8 cellular contexts compared by ENCODE assay signal in genomic region chr1:156456625-156457465, GRCh38. TPM values are rescaled to one million over a fixed set of nuclear protein-coding genes. Genes with fewer than 3 reads are reported as not detected.
A peak's percentile ranks its signal among the peaks of the same experiment; 100 is the strongest.
DNase-seq lines count a peak whose midpoint lies in the region; ATAC-seq and TF ChIP-seq lines count a peak whose summit lies in the region.

No MANE protein-coding gene starts in this region.

- peak; percentile 99 for DNase-seq in EL
- peak; percentile 99 for DNase-seq in H4 (ENCODE audit: low spot score)
- peak; percentile 99 for DNase-seq in LNCaP clone FGC (ENCODE audit: low read depth)
- DNase-seq in RPMI8226 = peak; percentile 100
- DNase-seq in activated T-helper 2 cell treated with anti-CD3 and anti-CD28 coated beads, Interferon-gamma antibody, Interleukin-2, Interleukin-4, amounts not matched to agents 10 μg/mL and 5 μg/mL and 100 μg/mL, durations not matched to agents 14 hours and 24 hours and 36 hours (ENCODE audit: low spot score) = peak; percentile 92
- peak; percentile 98 for DNase-seq in fibroblast of mammary gland (ENCODE audit: low read depth)
- DNase-seq in naive thymus-derived CD4-positive, alpha-beta T cell = peak; percentile 88 to 99 (median 96)

- POLR2A ChIA-PET in naive thymus-derived CD4-positive, alpha-beta T cell (lab: Charles Lee) = interaction anchor here (0.7 to 6.7 kb wide), 25 partner anchors 9 to 512 kb away, joined by 3 to 125 read pairs (median 4); partner anchors contain the start of genes CRABP2, GPATCH4, ISG20L2 and MEF2D

- peak; percentile 91 for ATAC-seq in naive thymus-derived CD4-positive, alpha-beta T cell
- peak; percentile 96 for ATAC-seq in stimulated activated memory B cell treated with anti-CD40 and anti-IgM and Interleukin-4, amounts not matched to agents 10 μg/mL and 1 μg/mL and 100 μg/mL, for 72 hours

- peaks cover 13% of the 10 kb centered on the region for H3K27me3 Mint-ChIP-seq in activated T-helper 2 cell treated with anti-CD3 and anti-CD28 coated beads, Interferon-gamma antibody, Interleukin-2, Interleukin-4, amounts not matched to agents 10 μg/mL and 5 μg/mL and 100 μg/mL, durations not matched to agents 14 hours and 24 hours and 36 hours (ENCODE audit: low read depth)
- peaks cover 0 to 10% (median 0%) of the 10 kb centered on the region in 5 donors for H3K27me3 Mint-ChIP-seq in naive thymus-derived CD4-positive, alpha-beta T cell
- no peaks in the 10 kb centered on the region for H3K27me3 Mint-ChIP-seq in stimulated activated memory B cell treated with anti-CD40 and anti-IgM and Interleukin-4, amounts not matched to agents 10 μg/mL and 1 μg/mL and 100 μg/mL, for 72 hours

- H3K4me1 Mint-ChIP-seq in activated T-helper 2 cell treated with anti-CD3 and anti-CD28 coated beads, Interferon-gamma antibody, Interleukin-2, Interleukin-4, amounts not matched to agents 10 μg/mL and 5 μg/mL and 100 μg/mL, durations not matched to agents 14 hours and 24 hours and 36 hours (ENCODE audit: low read depth) = peaks cover 21% of the 10 kb centered on the region
- peaks cover 4 to 23% (median 11%) of the 10 kb centered on the region in 7 donors for H3K4me1 Mint-ChIP-seq in naive thymus-derived CD4-positive, alpha-beta T cell
- peaks cover 14% of the 10 kb centered on the region for H3K4me1 Mint-ChIP-seq in stimulated activated memory B cell treated with anti-CD40 and anti-IgM and Interleukin-4, amounts not matched to agents 10 μg/mL and 1 μg/mL and 100 μg/mL, for 72 hours

- CTCF ChIA-PET in naive thymus-derived CD4-positive, alpha-beta T cell (lab: Charles Lee) = interaction anchor here (0.8 to 2.6 kb wide), 8 partner anchors 11 to 152 kb away, joined by 3 to 14 read pairs (median 4); partner anchors contain the start of genes MEF2D and NAXE

- intact Hi-C loops in activated T-helper 2 cell treated with anti-CD3 and anti-CD28 coated beads, Interferon-gamma antibody, Interleukin-2, Interleukin-4, amounts not matched to agents 10 μg/mL and 5 μg/mL and 100 μg/mL, durations not matched to agents 14 hours and 24 hours and 36 hours (cut with micrococcal nuclease) = loop anchor here (1.0 to 2.0 kb wide), 5 partner anchors 24 to 151 kb away; partner anchors contain the start of gene MEF2D
- intact Hi-C loops in naive thymus-derived CD4-positive, alpha-beta T cell (cut with micrococcal nuclease) = loop anchor here (1.0 to 10.0 kb wide), 21 partner anchors 8 to 602 kb away; partner anchors contain the start of genes GPATCH4 (in 2 of the 2), IQGAP3 (in 2 of the 2), CCT3 (in 1 of the 2) and GON4L (in 1 of the 2)

- peaks cover 4 to 6% of the 10 kb centered on the region in 2 donors for H3K4me1 ChIP-seq in naive thymus-derived CD4-positive, alpha-beta T cell (ENCODE audit: control insufficient read depth in 2 of 2, insufficient read depth in 2 of 2, low read length in 2 of 2)

- H3K36me3 ChIP-seq in naive thymus-derived CD4-positive, alpha-beta T cell (ENCODE audit: control insufficient read depth in 2 of 3, insufficient read depth in 3 of 3, low read length in 3 of 3) = peaks cover 0 to 5% (median 0%) of the 10 kb centered on the region in 3 experiments

- peak overlapping the region; percentile 84 for H3K4me3 Mint-ChIP-seq in activated T-helper 2 cell treated with anti-CD3 and anti-CD28 coated beads, Interferon-gamma antibody, Interleukin-2, Interleukin-4, amounts not matched to agents 10 μg/mL and 5 μg/mL and 100 μg/mL, durations not matched to agents 14 hours and 24 hours and 36 hours (ENCODE audit: low read depth)
- H3K4me3 Mint-ChIP-seq in naive thymus-derived CD4-positive, alpha-beta T cell = peak overlapping the region; percentile 91 to 97 (median 94)
- H3K4me3 Mint-ChIP-seq in stimulated activated memory B cell treated with anti-CD40 and anti-IgM and Interleukin-4, amounts not matched to agents 10 μg/mL and 1 μg/mL and 100 μg/mL, for 72 hours = peak overlapping the region; percentile 92

- H3K9me3 Mint-ChIP-seq in activated T-helper 2 cell treated with anti-CD3 and anti-CD28 coated beads, Interferon-gamma antibody, Interleukin-2, Interleukin-4, amounts not matched to agents 10 μg/mL and 5 μg/mL and 100 μg/mL, durations not matched to agents 14 hours and 24 hours and 36 hours = no peaks in the 10 kb centered on the region
- peaks cover 0 to 2% (median 0%) of the 10 kb centered on the region in 11 donors for H3K9me3 Mint-ChIP-seq in naive thymus-derived CD4-positive, alpha-beta T cell
- no peaks in the 10 kb centered on the region for H3K9me3 Mint-ChIP-seq in stimulated activated memory B cell treated with anti-CD40 and anti-IgM and Interleukin-4, amounts not matched to agents 10 μg/mL and 1 μg/mL and 100 μg/mL, for 72 hours

- no peaks in the 10 kb centered on the region for H3K9me3 ChIP-seq in naive thymus-derived CD4-positive, alpha-beta T cell (ENCODE audit: control insufficient read depth in 2 of 3, low read length in 3 of 3)

- H3K27ac Mint-ChIP-seq in activated T-helper 2 cell treated with anti-CD3 and anti-CD28 coated beads, Interferon-gamma antibody, Interleukin-2, Interleukin-4, amounts not matched to agents 10 μg/mL and 5 μg/mL and 100 μg/mL, durations not matched to agents 14 hours and 24 hours and 36 hours = peak overlapping the region; percentile 97
- H3K27ac Mint-ChIP-seq in naive thymus-derived CD4-positive, alpha-beta T cell = peak overlapping the region; percentile 96 to 100 (median 99)
- peak overlapping the region; percentile 98 for H3K27ac Mint-ChIP-seq in stimulated activated memory B cell treated with anti-CD40 and anti-IgM and Interleukin-4, amounts not matched to agents 10 μg/mL and 1 μg/mL and 100 μg/mL, for 72 hours

- no peak for TF ChIP-seq CTCF in LNCaP clone FGC (IDR thresholded peaks at IDR 0.05; ENCODE audit: control insufficient read depth, extremely low read depth, insufficient read depth)
- TF ChIP-seq CTCF in fibroblast of mammary gland (conservative IDR thresholded peaks at IDR 0.05; ENCODE audit: control insufficient read depth, insufficient read depth, low read depth, low read length) = no peak

- H3K36me3 Mint-ChIP-seq in activated T-helper 2 cell treated with anti-CD3 and anti-CD28 coated beads, Interferon-gamma antibody, Interleukin-2, Interleukin-4, amounts not matched to agents 10 μg/mL and 5 μg/mL and 100 μg/mL, durations not matched to agents 14 hours and 24 hours and 36 hours (ENCODE audit: low read depth) = peaks cover 2% of the 10 kb centered on the region
- peaks cover 0 to 9% (median 0%) of the 10 kb centered on the region in 5 donors for H3K36me3 Mint-ChIP-seq in naive thymus-derived CD4-positive, alpha-beta T cell
- H3K36me3 Mint-ChIP-seq in stimulated activated memory B cell treated with anti-CD40 and anti-IgM and Interleukin-4, amounts not matched to agents 10 μg/mL and 1 μg/mL and 100 μg/mL, for 72 hours = no peaks in the 10 kb centered on the region

- H3K4me3 ChIP-seq in LNCaP clone FGC (ENCODE audit: low read depth, low read length) (peak overlapping the region; percentile 47), fibroblast of mammary gland (ENCODE audit: control insufficient read depth, low read depth, low read length) (peak overlapping the region; percentile 54)
- peak overlapping the region; percentile 87 for H3K4me3 ChIP-seq in naive thymus-derived CD4-positive, alpha-beta T cell (ENCODE audit: low read length)

- no peaks in the 10 kb centered on the region for H3K27me3 ChIP-seq in naive thymus-derived CD4-positive, alpha-beta T cell (ENCODE audit: control insufficient read depth in 2 of 2, insufficient read depth in 2 of 2, low read length in 2 of 2)

- H3K27ac ChIP-seq in naive thymus-derived CD4-positive, alpha-beta T cell (ENCODE audit: low read depth, low read length) = peak overlapping the region; percentile 97

RNA-seq across cellular contexts. Expression of gene MEF2D, which starts 43.7 kb away (rescaled TPM):
- 3.9 and 7.9 TPM in 2 replicates for total RNA-seq in H4 (2014; rRNA removed; shearing (Covaris generic))
- total RNA-seq in activated T-helper 2 cell treated with anti-CD3 and anti-CD28 coated beads, Interferon-gamma antibody, Interleukin-2, Interleukin-4, amounts not matched to agents 10 μg/mL and 5 μg/mL and 100 μg/mL, durations not matched to agents 14 hours and 24 hours and 36 hours = 37.9 and 42.1 TPM in 2 replicates
- 100 to 1,000 TPM in 2 of 5 experiments, 10 to 100 TPM in 3; 48.1 to 190 (median 67.7) TPM for total RNA-seq in naive thymus-derived CD4-positive, alpha-beta T cell
- polyA plus RNA-seq in naive thymus-derived CD4-positive, alpha-beta T cell = 10 to 100 TPM in 1 of 2 donors, 1 to 10 TPM in 1; 4.5 to 10.0 TPM

Comparison
In these comparisons a context has a peak if more than half of its experiments do, and no peak if none do; other contexts are left out.
1. Peak in every context shown above with its lines: DNase-seq, ATAC-seq, H3K4me3 ChIP-seq and H3K27ac ChIP-seq.